Comparison of ENCODE assay signal across 1 cellular context in genomic region chr9:87597710-87598200, GRCh38.
TF ChIP-seq lines count a peak whose summit lies in the region.

No MANE protein-coding gene starts in this region.

TF ChIP-seq in HepG2, 621 proteins besides CTCF, POLR2A, EP300 and RAD21 (continued from another document):
- no peak for TF ChIP-seq NONO (IDR thresholded peaks at IDR 0.05)
- no peak for TF ChIP-seq NONO (CRISPR knock-in tag; conservative IDR thresholded peaks at IDR 0.05)
- TF ChIP-seq ZNF318 (CRISPR knock-in tag; IDR thresholded peaks at IDR 0.05): no peak
- no peak for TF ChIP-seq EZH2 (conservative IDR thresholded peaks at IDR 0.05; ENCODE audit: low read depth, low read length)
